Comparison of ENCODE assay signal across 23 cellular contexts in genomic region chr16:71424626-71425025, GRCh38. TPM values are rescaled to one million over a fixed set of nuclear protein-coding genes. Genes with fewer than 3 reads are reported as not detected.
"Had no signal": no experiment of that assay in that cellular context is flagged by ENCODE, and none has a peak within 500 bp of the region (broad histone marks: within the 10 kb centered on the region; RNA-seq: fewer than 3 reads in every experiment).

No MANE protein-coding gene starts in this region.

- H3K4me3 ChIP-seq: colonic mucosa, heart left ventricle, mucosa of descending colon, sigmoid colon, skin epidermis, uterus had no signal

- H3K27ac ChIP-seq: colonic mucosa, heart left ventricle, sigmoid colon, skin epidermis, uterus had no signal

- H3K36me3 ChIP-seq: colonic mucosa, heart left ventricle, sigmoid colon, uterus had no signal

- ATAC-seq: heart left ventricle; left lobe of liver; mucosa of descending colon; naive thymus-derived CD8-positive, alpha-beta T cell had no signal

- H3K4me1 ChIP-seq: colonic mucosa, sigmoid colon, uterus had no signal

- H3K9me3 ChIP-seq: colonic mucosa, mucosa of descending colon, sigmoid colon, uterus had no signal

- DNase-seq: colonic mucosa; dermis blood vessel endothelial cell; heart left ventricle; hippocampal formation; kidney glomerular epithelial cell; mammary epithelial cell; mucosa of descending colon; naive thymus-derived CD8-positive, alpha-beta T cell; sigmoid colon; stimulated activated CD4-positive, alpha-beta T cell treated with anti-CD3 and anti-CD28 coated beads, Interleukin-12 subunit alpha, Interleukin-12 subunit beta, amount 100 ng/mL, for 4 hours; stimulated activated naive CD4-positive, alpha-beta T cell treated with Interleukin-2 at 50 U/mL for 16 hours; uterus had no signal

- H3K27me3 ChIP-seq: uterus had no signal

RNA-seq across cellular contexts. Expression of gene TLE7, which starts 17.2 kb away (rescaled TPM):
- total RNA-seq: cerebellum; colonic mucosa; dermis blood vessel endothelial cell; fibroblast of lung; frontal cortex; glomerular endothelial cell; heart left ventricle; left lobe of liver; lower leg skin; mammary epithelial cell; mucosa of descending colon; naive thymus-derived CD8-positive, alpha-beta T cell; omental fat pad; pulmonary artery endothelial cell; sigmoid colon; uterus had no signal
- polyA plus RNA-seq: esophagus; fibroblast of lung; heart left ventricle; mammary epithelial cell; naive thymus-derived CD8-positive, alpha-beta T cell; sigmoid colon; thymus had no signal
